In the genomic region with DNA sequence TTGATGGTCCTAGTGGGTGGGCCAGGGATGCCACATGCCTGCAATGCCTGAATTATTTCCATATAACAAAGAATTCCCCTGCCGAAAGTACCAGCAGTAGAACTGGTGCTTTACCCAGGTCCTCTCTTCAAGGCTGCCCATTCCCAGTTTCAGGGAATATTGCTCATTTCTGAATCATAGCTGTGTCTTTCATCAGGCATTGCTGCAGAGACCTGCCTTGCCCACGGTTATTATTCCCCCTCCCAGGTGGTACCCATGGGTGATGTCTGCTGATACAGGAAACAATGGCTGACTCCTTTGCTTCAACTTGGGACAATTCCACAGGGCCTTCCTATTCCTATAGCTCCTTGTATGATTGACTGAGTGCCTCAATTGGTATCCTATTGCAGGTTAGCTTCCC, we compare ENCODE assay signal across 21 cellular contexts. TPM values are rescaled to one million over a fixed set of nuclear protein-coding genes. Genes with fewer than 3 reads are reported as not detected.
"Had no signal": no experiment of that assay in that cellular context is flagged by ENCODE, and none has a peak within 500 bp of the region (broad histone marks: within the 10 kb centered on the region; RNA-seq: fewer than 3 reads in every experiment).

No MANE protein-coding gene starts in this region.

- DNase-seq: activated CD4-positive, alpha-beta T cell treated with anti-CD3 and anti-CD28 coated beads, Interleukin-2, amount 10 ng/mL, durations not matched to agents 7 days and 5 days; activated CD8-positive, alpha-beta memory T cell treated with anti-CD3 and anti-CD28 coated beads for 24 hours; activated naive CD8-positive, alpha-beta T cell treated with anti-CD3 and anti-CD28 coated beads, Interleukin-2, amount 10 ng/mL, durations not matched to agents 7 days and 5 days; aorta; effector memory CD4-positive, alpha-beta T cell; gastrocnemius medialis; heart left ventricle; left colon; naive B cell; retina; stimulated activated CD4-positive, alpha-beta T cell treated with anti-CD3 and anti-CD28 coated beads, Interleukin-15, amount 100 ng/mL, for 24 hours; stimulated activated CD4-positive, alpha-beta T cell treated with anti-CD3 and anti-CD28 coated beads, Interleukin-4, amount 100 ng/mL, for 24 hours; stimulated activated naive CD4-positive, alpha-beta T cell; tibial artery had no signal

- H3K27ac ChIP-seq: gastrocnemius medialis, heart left ventricle, parathyroid adenoma, tibial artery had no signal

- ATAC-seq: gastrocnemius medialis, heart left ventricle, left colon had no signal

- H3K27me3 ChIP-seq: gastrocnemius medialis, heart left ventricle, tibial artery had no signal

- H3K4me1 ChIP-seq: gastrocnemius medialis, heart left ventricle, parathyroid adenoma had no signal

- FAIRE-seq: urothelium cell line had no signal

RNA-seq across cellular contexts. Expression of a gene that starts 9.7 kb away (rescaled TPM):
- total RNA-seq: activated CD4-positive, alpha-beta T cell treated with anti-CD3 and anti-CD28 coated beads, Interleukin-2, amount 10 ng/mL, durations not matched to agents 7 days and 5 days; activated naive CD8-positive, alpha-beta T cell treated with anti-CD3 and anti-CD28 coated beads, Interleukin-2, amount 10 ng/mL, durations not matched to agents 7 days and 5 days; aorta; cerebellum; epithelial cell of proximal tubule; heart left ventricle; lung; skeletal muscle tissue; subcutaneous adipose tissue had no signal
- polyA plus RNA-seq: aorta, heart left ventricle, lung had no signal
